8 cellular contexts compared by ENCODE assay signal in the genomic region with DNA sequence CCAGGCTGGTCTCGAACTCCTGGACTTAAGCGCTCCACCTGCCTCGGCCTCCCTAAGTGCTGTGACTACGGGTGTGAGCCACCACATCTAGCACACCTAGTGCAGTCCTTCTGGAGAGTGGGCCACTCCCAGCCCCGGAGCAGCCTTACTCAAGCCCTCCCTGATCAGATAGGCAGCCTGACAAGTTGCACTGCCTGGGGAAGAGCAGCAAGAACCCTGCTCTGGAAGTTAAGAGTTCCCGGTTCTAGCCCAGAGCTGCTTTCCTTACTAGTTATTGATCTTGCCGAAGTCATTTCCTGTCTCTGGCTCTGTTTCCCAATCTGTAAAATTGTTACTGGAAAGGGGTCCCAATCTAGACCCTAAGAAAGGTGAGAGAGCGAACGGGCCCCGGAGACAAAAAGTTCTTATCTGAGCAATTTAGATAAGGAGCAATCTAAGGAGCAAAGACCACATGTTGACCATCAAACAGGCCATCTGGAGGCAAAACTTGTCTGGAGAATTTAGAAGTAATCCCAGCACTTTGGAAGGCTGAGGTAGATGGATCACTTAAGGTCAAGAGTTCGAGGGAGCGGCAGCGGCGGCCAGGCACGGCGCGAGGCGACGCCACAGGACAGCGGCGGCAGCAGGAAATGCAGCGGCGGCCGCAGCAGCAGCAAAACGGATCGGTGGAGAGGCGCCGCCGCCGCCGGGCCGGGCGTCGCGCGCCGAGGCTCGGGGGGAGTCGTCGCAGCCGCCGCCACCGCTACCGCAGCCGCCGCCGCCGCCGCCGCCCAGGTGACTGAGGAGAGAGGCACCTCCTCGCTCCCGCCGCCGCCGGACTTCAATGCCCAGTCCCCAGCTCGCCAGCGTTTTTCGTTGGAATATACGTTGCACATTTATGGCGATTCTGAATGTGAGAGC. TPM values are rescaled to one million over a fixed set of nuclear protein-coding genes. Genes with fewer than 3 reads are reported as not detected.
A peak's percentile ranks its signal among the peaks of the same experiment; 100 is the strongest.
DNase-seq lines count a peak whose midpoint lies in the region; ATAC-seq, FAIRE-seq and TF ChIP-seq lines count a peak whose summit lies in the region.

No MANE protein-coding gene starts in this region.

- H3K4me3 ChIP-seq in GM12878 (peak overlapping the region; percentile 53; the same call in 1 of the 2 replicates), iPS-15b (ENCODE audit: low read depth, low read length) (peak overlapping the region; percentile 20), gastrocnemius medialis (peak overlapping the region; percentile 53 to 77 (median 62))

- CTCF ChIA-PET in T-cell (lab: Charles Lee), result interaction anchor here (1.2 to 1.5 kb wide), 2 partner anchors 11 to 102 kb away, joined by 3 to 4 read pairs; no protein-coding TSS in a partner anchor
- CTCF ChIA-PET in GM12878 (lab: Yijun Ruan, JAX), result interaction anchor here (1.0 to 2.6 kb wide), 8 partner anchors 11 to 105 kb away, joined by 3 to 10 read pairs (median 6); partner anchors contain the start of gene PSMC3IP

- TF ChIP-seq EP300 in GM12878 (IDR thresholded peaks at IDR 0.05; ENCODE audit: borderline replicate concordance in 1 of 2, control insufficient read depth in 1 of 2, low read depth in 2 of 2, low read length in 2 of 2), result no peak

- WGBS in GM12878 (ENCODE audit: insufficient coverage, insufficient replicate concordance, low lambda C conversion rate, missing lambda C conversion rate), result 27% methylated on average over 36 of the region's 60 CpGs

- POLR2A ChIA-PET in T-cell (lab: Charles Lee), result interaction anchor here in 1 of 2 donors (0.6 kb wide), 1 partner anchor 283 kb away, joined by 4 read pairs; no protein-coding TSS in a partner anchor
- POLR2A ChIA-PET in GM12878 (lab: Charles Lee), result interaction anchor here (0.6 to 1.3 kb wide), 9 partner anchors 9 to 566 kb away, joined by 3 to 9 read pairs (median 5); partner anchors contain the start of gene PSMC3IP

- H3K9me3 Mint-ChIP-seq in T-cell, result no peaks in the 10 kb centered on the region

- H3K79me2 ChIP-seq in GM12878 (ENCODE audit: control insufficient read depth, insufficient read depth, low read length), result peaks cover 3% of the 10 kb centered on the region

- no peaks in the 10 kb centered on the region for H3K36me3 ChIP-seq in GM12878 (ENCODE audit: control insufficient read depth in 2 of 2, insufficient read depth in 2 of 2, low read length in 1 of 2)
- H3K36me3 ChIP-seq in iPS-15b (ENCODE audit: control insufficient read depth, insufficient read depth, low read length), result no peaks in the 10 kb centered on the region
- H3K36me3 ChIP-seq in gastrocnemius medialis, result no peaks in the 10 kb centered on the region

- RAD21 ChIA-PET in GM12878 (lab: Charles Lee; ENCODE audit: unreplicated experiment), result interaction anchor here (1.2 to 1.9 kb wide), 3 partner anchors 47 to 128 kb away, joined by 4 to 9 read pairs (median 5); no protein-coding TSS in a partner anchor

- H3K4me2 ChIP-seq in GM12878 (ENCODE audit: control insufficient read depth, insufficient read depth), result peak overlapping the region; percentile 79

- TF ChIP-seq POLR2A in GM12878 (IDR thresholded peaks at IDR 0.05; ENCODE audit: low read depth, low read length), result peak; percentile 52; the same call in 1 of the 2 replicates
- peak; percentile 49 to 54 for TF ChIP-seq POLR2A in gastrocnemius medialis (IDR thresholded peaks at IDR 0.05)

- H3K4me1 ChIP-seq in GM12878 (ENCODE audit: control insufficient read depth, insufficient read depth, low read length) (peaks cover 29% of the 10 kb centered on the region), iPS-15b (ENCODE audit: control insufficient read depth, insufficient read depth, low read length) (peaks cover 8% of the 10 kb centered on the region), gastrocnemius medialis (peaks cover 15 to 21% of the 10 kb centered on the region in 2 donors)

- H4K20me1 ChIP-seq in GM12878 (ENCODE audit: control insufficient read depth, insufficient read depth), result no peaks in the 10 kb centered on the region

- peaks cover 43 to 48% (median 44%) of the 10 kb centered on the region in 3 donors for H3K4me1 Mint-ChIP-seq in T-cell

- H3K27me3 ChIP-seq in GM12878 (replicated peaks in 1 of 2; ENCODE audit: control insufficient read depth in 2 of 2, insufficient read depth in 2 of 2, low read length in 1 of 2) (no peaks in the 10 kb centered on the region), iPS-15b (ENCODE audit: control insufficient read depth, insufficient read depth, low read length) (peaks cover 12% of the 10 kb centered on the region), gastrocnemius medialis (no peaks in the 10 kb centered on the region)

- no peak for FAIRE-seq in GM12878 (lab: Jason Lieb, UNC)

- H3K27ac ChIP-seq in GM12878 (ENCODE audit: control insufficient read depth, insufficient read depth), result peak overlapping the region; percentile 39
- H3K27ac ChIP-seq in gastrocnemius medialis, result peak overlapping the region; percentile 81 to 94 (median 87)

- H3K27me3 Mint-ChIP-seq in T-cell, result no peaks in the 10 kb centered on the region

- in situ Hi-C loops in GM12878 (cut with MboI) (no loop called here), gastrocnemius medialis (cut with MboI; ENCODE audit: low sequenced_read_pairs in 4 of 4) (no loop called here)

- ATAC-seq in T-cell (replicated peaks in 1 of 4), result peak; percentile 31 to 44 (median 41)
- peak; percentile 35 for ATAC-seq in GM12878
- ATAC-seq in gastrocnemius medialis, result peak; percentile 23 to 30
- no peak for ATAC-seq in GM21737 (IDR thresholded peaks at IDR 0.05; ENCODE audit: unreplicated experiment)

- DNase-seq in EL (peak; percentile 59), LHCN-M2 (ENCODE audit: low read depth) (peak; percentile 54), T-cell (peak in 21 of 34 experiments; percentile 26 to 54 (median 38)), GM12878 (ENCODE audit: low read depth, low spot score) (no peak), gastrocnemius medialis (peak in 1 of 2 donors; percentile 72), foreskin melanocyte (no peak)

- H3K27ac Mint-ChIP-seq in T-cell, result peak overlapping the region; percentile 76 to 93

- TF ChIP-seq RAD21 in GM12878 (IDR thresholded peaks at IDR 0.05; ENCODE audit: insufficient read depth, low read depth, low read length), result no peak

- peak; percentile 32 to 53 (median 47); a peak in 4 of 6 replicates for TF ChIP-seq CTCF in GM12878 (IDR thresholded peaks at IDR 0.05 in 2 of 3, conservative IDR thresholded peaks at IDR 0.05 in 1 of 3; ENCODE audit: control insufficient read depth in 2 of 3, extremely low read depth in 1 of 3, insufficient read depth in 1 of 3, low read depth in 3 of 3, low read length in 3 of 3)
- peak; percentile 52 to 73 (median 67) for TF ChIP-seq CTCF in gastrocnemius medialis (IDR thresholded peaks at IDR 0.05 in 4 of 5, conservative IDR thresholded peaks at IDR 0.05 in 1 of 5)

- peak overlapping the region; percentile 77 to 80 (median 77) for H3K4me3 Mint-ChIP-seq in T-cell

- SMC1A ChIA-PET in GM12878 (lab: Charles Lee; ENCODE audit: uncharacterized antibody, unreplicated experiment), result interaction anchor here (0.8 to 2.3 kb wide), 3 partner anchors 19 to 242 kb away, joined by 3 to 5 read pairs (median 3); no protein-coding TSS in a partner anchor

- intact Hi-C loops in GM12878 (cut with micrococcal nuclease; ENCODE audit: unreplicated experiment), result no loop called here
- intact Hi-C loops in gastrocnemius medialis (cut with DNase I; ENCODE audit: low total_unique reads), result no loop called here

- peak overlapping the region; percentile 87 for H2AFZ ChIP-seq in GM12878 (ENCODE audit: control insufficient read depth, low read depth, low read length)

- H3K9me3 ChIP-seq in GM12878 (replicated peaks; ENCODE audit: control insufficient read depth, insufficient read depth, low read length) (no peaks in the 10 kb centered on the region), iPS-15b (ENCODE audit: control insufficient read depth, insufficient read depth, low read length) (no peaks in the 10 kb centered on the region), gastrocnemius medialis (no peaks in the 10 kb centered on the region)

- H3K9ac ChIP-seq in GM12878 (ENCODE audit: control insufficient read depth, insufficient read depth, low read length) (peak overlapping the region; percentile 51; the same call in 1 of the 2 replicates), iPS-15b (ENCODE audit: low read depth, low read length) (no peak overlapping the region)

- BruUV-seq in GM12878 (replicated peaks; lab: Mats Ljungman, UMichigan), result no TSS peak

- no peaks in the 10 kb centered on the region for H3K36me3 Mint-ChIP-seq in T-cell

RNA-seq across cellular contexts. Expression of gene NAGLU, which starts 4.3 kb away (rescaled TPM):
- total RNA-seq in LHCN-M2 (2014; rRNA removed), result 94.8 and 97.0 TPM in 2 replicates
- polyA plus RNA-seq in LHCN-M2 (2012), result 39.9 TPM
- total RNA-seq in T-cell, result 10 to 100 TPM; 13.2 to 35.1 (median 28.8) TPM
- total RNA-seq in GM12878 (2013; cell fraction: nucleolus; rRNA removed), result 41.7 and 43.3 TPM in 2 replicates
- total RNA-seq in GM12878 (2014; rRNA removed), result 19.0 and 23.1 TPM in 2 replicates
- total RNA-seq in GM12878 (2014; rRNA removed; fragmentation: Illumina TruSeq; extraction: Trizol), result 8.2 and 8.5 TPM in 2 replicates
- total RNA-seq in GM12878 (2021), result 25.8 and 27.4 TPM in 2 replicates
- 5.0 TPM for polyA plus RNA-seq in GM12878 (2011; ENCODE audit: low read depth)
- 4.6 and 9.3 TPM in 2 replicates for polyA plus RNA-seq in GM12878 (2011; rRNA removed)
- 13.1 and 20.9 TPM in 2 replicates for polyA plus RNA-seq in GM12878 (2011; cell fraction: cytosol; rRNA removed)
- polyA plus RNA-seq in GM12878 (2011; cell fraction: nucleus; rRNA removed), result 56.0 and 60.4 TPM in 2 replicates
- 13.8 and 15.5 TPM in 2 replicates for polyA plus RNA-seq in GM12878 (2012)
- polyA plus RNA-seq in GM12878 (2014; fragmentation: Illumina TruSeq; extraction: Trizol), result 2.4 and 6.8 TPM in 2 replicates
- polyA plus RNA-seq in GM12878 (2014; fragmentation: Nextera tagmentation; extraction: Ambion mirVana), result under 1 TPM; 0.23 to 0.69 TPM
- polyA plus RNA-seq in GM12878 (2014; rRNA removed), result 27.5 and 34.8 TPM in 2 replicates
- 10 to 100 TPM in 1 of 2 experiments, 1 to 10 TPM in 1; 2.9 to 19.6 TPM for polyA plus RNA-seq in GM12878 (2016; fragmentation: Nextera tagmentation; extraction: Ambion mirVana)
- 7.9 and 20.1 TPM in 2 replicates for polyA minus RNA-seq in GM12878 (2011; rRNA and poly(A)+ RNA removed)
- 8.2 and 11.0 TPM in 2 replicates for polyA minus RNA-seq in GM12878 (2011; cell fraction: cytosol; rRNA and poly(A)+ RNA removed)
- 23.8 and 27.5 TPM in 2 replicates for polyA minus RNA-seq in GM12878 (2011; cell fraction: nucleus; rRNA and poly(A)+ RNA removed)
- total RNA-seq in gastrocnemius medialis, result 10 to 100 TPM; 16.4 to 30.1 (median 24.1) TPM

RNA-seq across cellular contexts. Expression of gene HSD17B1, which starts 21.0 kb away (rescaled TPM):
- 0.26 and 0.34 TPM in 2 replicates for total RNA-seq in LHCN-M2 (2014; rRNA removed)
- 1.9 TPM for polyA plus RNA-seq in LHCN-M2 (2012)
- total RNA-seq in T-cell, result 1 to 10 TPM; 1.2 to 2.2 (median 1.4) TPM
- total RNA-seq in GM12878 (2013; cell fraction: nucleolus; rRNA removed), result 1.6 and 2.3 TPM in 2 replicates
- total RNA-seq in GM12878 (2014; rRNA removed), result 0.44 and 1.1 TPM in 2 replicates
- 0.14 and 0.36 TPM in 2 replicates for total RNA-seq in GM12878 (2014; rRNA removed; fragmentation: Illumina TruSeq; extraction: Trizol)
- 0.61 and 0.67 TPM in 2 replicates for total RNA-seq in GM12878 (2021)
- 0.63 TPM for polyA plus RNA-seq in GM12878 (2011; ENCODE audit: low read depth)
- polyA plus RNA-seq in GM12878 (2011; rRNA removed), result 0.19 and 0.29 TPM in 2 replicates
- 0.39 and 0.65 TPM in 2 replicates for polyA plus RNA-seq in GM12878 (2011; cell fraction: cytosol; rRNA removed)
- polyA plus RNA-seq in GM12878 (2011; cell fraction: nucleus; rRNA removed), result 0.86 and 0.99 TPM in 2 replicates
- polyA plus RNA-seq in GM12878 (2012), result 0.53 and 0.89 TPM in 2 replicates
- polyA plus RNA-seq in GM12878 (2014; fragmentation: Illumina TruSeq; extraction: Trizol), result 0.06 and 0.15 TPM in 2 replicates
- polyA plus RNA-seq in GM12878 (2014; fragmentation: Nextera tagmentation; extraction: Ambion mirVana), result under 1 TPM; 0.21 to 0.26 TPM
- polyA plus RNA-seq in GM12878 (2014; rRNA removed), result 0.22 and 0.47 TPM in 2 replicates
- 1 to 10 TPM in 1 of 2 experiments, under 1 TPM in 1; 0.73 to 1.1 TPM for polyA plus RNA-seq in GM12878 (2016; fragmentation: Nextera tagmentation; extraction: Ambion mirVana)
- polyA minus RNA-seq in GM12878 (2011; rRNA and poly(A)+ RNA removed), result 0.15 and 0.72 TPM in 2 replicates
- polyA minus RNA-seq in GM12878 (2011; cell fraction: cytosol; rRNA and poly(A)+ RNA removed), result not detected in 2 replicates
- 0.60 and 1.7 TPM in 2 replicates for polyA minus RNA-seq in GM12878 (2011; cell fraction: nucleus; rRNA and poly(A)+ RNA removed)
- total RNA-seq in gastrocnemius medialis, result under 1 TPM in 3 of 4 donors, not detected in 1; 0.33 to 0.66 (median 0.47) TPM

RNA-seq across cellular contexts. Expression of gene COASY, which starts 30.2 kb away (rescaled TPM):
- total RNA-seq in LHCN-M2 (2014; rRNA removed) (25.8 and 31.7 TPM in 2 replicates), T-cell (10 to 100 TPM; 43.2 to 79.0 (median 74.9) TPM), GM12878 (2014; rRNA removed) (27.8 and 31.3 TPM in 2 replicates), GM12878 (2014; rRNA removed; fragmentation: Illumina TruSeq; extraction: Trizol) (18.6 TPM in 2 replicates), GM12878 (2021) (81.9 and 88.5 TPM in 2 replicates), gastrocnemius medialis (10 to 100 TPM; 22.4 to 39.9 (median 27.5) TPM)
- polyA plus RNA-seq in LHCN-M2 (2012), result 53.6 TPM
- total RNA-seq in GM12878 (2013; cell fraction: nucleolus; rRNA removed), result 25.0 and 29.9 TPM in 2 replicates
- 32.2 TPM for polyA plus RNA-seq in GM12878 (2011; ENCODE audit: low read depth)
- polyA plus RNA-seq in GM12878 (2011; rRNA removed) (19.9 and 33.1 TPM in 2 replicates), GM12878 (2014; fragmentation: Illumina TruSeq; extraction: Trizol) (28.0 and 38.1 TPM in 2 replicates), GM12878 (2014; fragmentation: Nextera tagmentation; extraction: Ambion mirVana) (10 to 100 TPM; 39.8 to 46.6 TPM), GM12878 (2014; rRNA removed) (52.5 and 57.8 TPM in 2 replicates), GM12878 (2016; fragmentation: Nextera tagmentation; extraction: Ambion mirVana) (10 to 100 TPM; 88.1 to 93.9 TPM)
- 43.3 and 50.8 TPM in 2 replicates for polyA plus RNA-seq in GM12878 (2011; cell fraction: cytosol; rRNA removed)
- polyA plus RNA-seq in GM12878 (2011; cell fraction: nucleus; rRNA removed), result 260 and 275 TPM in 2 replicates
- polyA plus RNA-seq in GM12878 (2012), result 64.1 and 86.9 TPM in 2 replicates
- polyA minus RNA-seq in GM12878 (2011; rRNA and poly(A)+ RNA removed), result 21.3 and 34.8 TPM in 2 replicates
- 23.2 and 23.4 TPM in 2 replicates for polyA minus RNA-seq in GM12878 (2011; cell fraction: cytosol; rRNA and poly(A)+ RNA removed)
- 28.2 and 43.9 TPM in 2 replicates for polyA minus RNA-seq in GM12878 (2011; cell fraction: nucleus; rRNA and poly(A)+ RNA removed)

RNA-seq across cellular contexts. Expression of gene MLX, which starts 35.2 kb away (rescaled TPM):
- total RNA-seq in LHCN-M2 (2014; rRNA removed), result 43.5 and 50.9 TPM in 2 replicates
- 50.3 TPM for polyA plus RNA-seq in LHCN-M2 (2012)
- total RNA-seq in T-cell, result 10 to 100 TPM; 31.4 to 68.9 (median 61.2) TPM
- total RNA-seq in GM12878 (2013; cell fraction: nucleolus; rRNA removed), result 60.5 and 62.5 TPM in 2 replicates
- 37.1 and 39.5 TPM in 2 replicates for total RNA-seq in GM12878 (2014; rRNA removed)
- 34.1 and 34.4 TPM in 2 replicates for total RNA-seq in GM12878 (2014; rRNA removed; fragmentation: Illumina TruSeq; extraction: Trizol)
- total RNA-seq in GM12878 (2021), result 38.3 and 41.5 TPM in 2 replicates
- 23.2 TPM for polyA plus RNA-seq in GM12878 (2011; ENCODE audit: low read depth)
- 41.2 and 48.9 TPM in 2 replicates for polyA plus RNA-seq in GM12878 (2011; rRNA removed)
- 46.2 and 53.0 TPM in 2 replicates for polyA plus RNA-seq in GM12878 (2011; cell fraction: cytosol; rRNA removed)
- polyA plus RNA-seq in GM12878 (2011; cell fraction: nucleus; rRNA removed), result 103 and 133 TPM in 2 replicates
- 30.5 and 32.5 TPM in 2 replicates for polyA plus RNA-seq in GM12878 (2012)
- 59.2 and 61.1 TPM in 2 replicates for polyA plus RNA-seq in GM12878 (2014; fragmentation: Illumina TruSeq; extraction: Trizol)
- polyA plus RNA-seq in GM12878 (2014; fragmentation: Nextera tagmentation; extraction: Ambion mirVana), result 10 to 100 TPM; 38.3 to 49.1 TPM
- 65.0 and 66.1 TPM in 2 replicates for polyA plus RNA-seq in GM12878 (2014; rRNA removed)
- polyA plus RNA-seq in GM12878 (2016; fragmentation: Nextera tagmentation; extraction: Ambion mirVana), result 10 to 100 TPM; 40.6 to 47.4 TPM
- polyA minus RNA-seq in GM12878 (2011; rRNA and poly(A)+ RNA removed), result 65.2 and 81.9 TPM in 2 replicates
- polyA minus RNA-seq in GM12878 (2011; cell fraction: cytosol; rRNA and poly(A)+ RNA removed), result 16.7 and 28.9 TPM in 2 replicates
- 34.8 and 58.3 TPM in 2 replicates for polyA minus RNA-seq in GM12878 (2011; cell fraction: nucleus; rRNA and poly(A)+ RNA removed)
- total RNA-seq in gastrocnemius medialis, result 10 to 100 TPM; 49.7 to 81.9 (median 53.8) TPM

RNA-seq across cellular contexts. Expression of gene PSMC3IP, which starts 45.8 kb away (rescaled TPM):
- total RNA-seq in LHCN-M2 (2014; rRNA removed), result 23.2 and 32.4 TPM in 2 replicates
- polyA plus RNA-seq in LHCN-M2 (2012), result 20.1 TPM
- total RNA-seq in T-cell, result 1 to 10 TPM; 2.2 to 4.3 (median 3.2) TPM
- 9.0 and 9.9 TPM in 2 replicates for total RNA-seq in GM12878 (2013; cell fraction: nucleolus; rRNA removed)
- total RNA-seq in GM12878 (2014; rRNA removed), result 17.4 and 18.7 TPM in 2 replicates
- 12.0 and 12.1 TPM in 2 replicates for total RNA-seq in GM12878 (2014; rRNA removed; fragmentation: Illumina TruSeq; extraction: Trizol)
- 14.7 and 18.0 TPM in 2 replicates for total RNA-seq in GM12878 (2021)
- 9.6 TPM for polyA plus RNA-seq in GM12878 (2011; ENCODE audit: low read depth)
- 13.5 and 15.0 TPM in 2 replicates for polyA plus RNA-seq in GM12878 (2011; rRNA removed)
- polyA plus RNA-seq in GM12878 (2011; cell fraction: cytosol; rRNA removed), result 7.3 and 9.3 TPM in 2 replicates
- polyA plus RNA-seq in GM12878 (2011; cell fraction: nucleus; rRNA removed), result 29.3 and 29.5 TPM in 2 replicates
- polyA plus RNA-seq in GM12878 (2012), result 8.4 and 13.5 TPM in 2 replicates
- 25.9 and 28.5 TPM in 2 replicates for polyA plus RNA-seq in GM12878 (2014; fragmentation: Illumina TruSeq; extraction: Trizol)
- 1 to 10 TPM; 6.8 to 7.1 TPM for polyA plus RNA-seq in GM12878 (2014; fragmentation: Nextera tagmentation; extraction: Ambion mirVana)
- 24.8 and 26.8 TPM in 2 replicates for polyA plus RNA-seq in GM12878 (2014; rRNA removed)
- polyA plus RNA-seq in GM12878 (2016; fragmentation: Nextera tagmentation; extraction: Ambion mirVana), result 10 to 100 TPM; 33.1 to 34.5 TPM
- 10.9 and 11.5 TPM in 2 replicates for polyA minus RNA-seq in GM12878 (2011; rRNA and poly(A)+ RNA removed)
- 3.3 and 4.7 TPM in 2 replicates for polyA minus RNA-seq in GM12878 (2011; cell fraction: cytosol; rRNA and poly(A)+ RNA removed)
- polyA minus RNA-seq in GM12878 (2011; cell fraction: nucleus; rRNA and poly(A)+ RNA removed), result 10.9 and 16.8 TPM in 2 replicates
- total RNA-seq in gastrocnemius medialis, result 1 to 10 TPM in 2 of 4 donors, under 1 TPM in 2; 0.46 to 2.7 (median 1.4) TPM

Comparison
In these comparisons a context has a peak if more than half of its experiments do, and no peak if none do; other contexts are left out.
1. DNase-seq: peak in EL (single experiment), LHCN-M2 (single experiment) and T-cell (21 of 34); none in GM12878 (single experiment) and foreskin melanocyte (single experiment).
2. Peak in every context shown above with its lines, with median percentiles within 50 percentile points of each other: H3K4me3 ChIP-seq.